8 cellular contexts compared by ENCODE assay signal in the genomic region with DNA sequence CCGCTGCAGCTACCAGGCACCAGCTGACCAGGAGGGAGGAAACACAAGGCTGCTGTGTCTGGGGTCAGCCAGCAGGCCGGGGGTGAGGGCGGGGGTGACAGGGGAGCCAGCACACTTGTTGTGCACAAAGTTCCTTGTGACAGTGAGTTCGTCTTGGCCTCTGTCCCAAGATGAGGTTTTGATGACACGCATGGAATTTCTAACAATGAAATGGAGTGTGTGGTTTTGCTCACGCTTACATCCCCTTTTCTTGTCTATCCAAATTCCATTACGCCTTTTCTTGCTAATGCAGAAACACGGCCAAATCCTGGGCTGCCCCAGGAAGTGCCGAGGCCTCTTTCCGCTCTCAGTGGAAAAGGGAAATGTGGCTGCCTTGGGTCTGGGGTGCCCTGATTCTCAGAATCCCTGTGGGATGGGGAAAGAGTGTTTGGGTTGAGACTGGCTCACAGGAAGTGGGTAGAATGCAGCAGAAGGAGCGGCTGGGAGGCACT.
DNase-seq lines count a peak whose midpoint lies in the region; ATAC-seq and TF ChIP-seq lines count a peak whose summit lies in the region.
"Had no signal": no experiment of that assay in that cellular context is flagged by ENCODE, and none has a peak within 500 bp of the region (broad histone marks: within the 10 kb centered on the region; RNA-seq: fewer than 3 reads in every experiment).

No MANE protein-coding gene starts in this region.

- H3K27me3 ChIP-seq in left lung (no peaks in the 10 kb centered on the region), thyroid gland (no peaks in the 10 kb centered on the region)

- DNase-seq in LHCN-M2 (ENCODE audit: low read depth) (peak; percentile 80), astrocyte of the spinal cord (ENCODE audit: low read depth, low spot score) (peak; percentile 94), left lung (peak; percentile 90 to 93), thyroid gland (peak; percentile 41 to 48), D341Med (ENCODE audit: low spot score) (no peak), NCI-H748 treated with DMSO at 0.1 percent for 48 hours (lab: John Stamatoyannopoulos, UW) (no peak)

- peak overlapping the region; percentile 73 to 76 for H3K27ac ChIP-seq in left lung
- peak overlapping the region; percentile 46 to 66 (median 62) for H3K27ac ChIP-seq in thyroid gland

- peak; percentile 79 for ATAC-seq in left lung
- no peak for ATAC-seq in HG03045 (IDR thresholded peaks at IDR 0.05; ENCODE audit: unreplicated experiment)
- ATAC-seq: stimulated activated effector memory CD8-positive, alpha-beta T cell treated with anti-CD3 and anti-CD28 coated beads, Interleukin-12 subunit alpha, Interleukin-12 subunit beta, amount 100 ng/mL, for 72 hours had no signal

- WGBS in thyroid gland, 2 donors = 55 to 85% methylated on average over 8 to 11 of the region's 11 CpGs

- H3K36me3 ChIP-seq in left lung = no peaks in the 10 kb centered on the region
- H3K36me3 ChIP-seq in thyroid gland = no peaks in the 10 kb centered on the region

- in situ Hi-C loops in astrocyte of the spinal cord (cut with HindIII; ENCODE audit: low sequenced_read_pairs) = no loop called here

- no peak for TF ChIP-seq POLR2A in thyroid gland (IDR thresholded peaks at IDR 0.05)

- intact Hi-C loops in left lung (cut with DNase I) (no loop called here), thyroid gland (cut with DNase I) (loop anchor here (10.0 kb wide), 1 partner anchor 65 kb away; no protein-coding TSS in a partner anchor)

- H3K4me3 ChIP-seq in astrocyte of the spinal cord (ENCODE audit: low read depth, low read length) = no peak overlapping the region
- H3K4me3 ChIP-seq in left lung = no peak overlapping the region
- no peak overlapping the region for H3K4me3 ChIP-seq in thyroid gland (replicated peaks in 1 of 3)

- H3K4me1 ChIP-seq in left lung (peaks cover 17 to 75% of the 10 kb centered on the region in 2 donors), thyroid gland (peaks cover 26 to 34% of the 10 kb centered on the region in 2 donors)

- TF ChIP-seq CTCF in astrocyte of the spinal cord (IDR thresholded peaks at IDR 0.05; ENCODE audit: low read depth, low read length) (no peak), left lung (IDR thresholded peaks at IDR 0.05) (no peak), thyroid gland (IDR thresholded peaks at IDR 0.05) (no peak)

- no peaks in the 10 kb centered on the region for H3K9me3 ChIP-seq in left lung
- H3K9me3 ChIP-seq in thyroid gland = no peaks in the 10 kb centered on the region

Comparison
In these comparisons a context has a peak if more than half of its experiments do, and no peak if none do; other contexts are left out.
1. DNase-seq: peak in LHCN-M2 (single experiment), astrocyte of the spinal cord (single experiment), left lung (2 of 2) and thyroid gland (2 of 2); none in D341Med (single experiment) and NCI-H748 treated with DMSO at 0.1 percent for 48 hours (single experiment).